In genomic region chr6:2918936-2919335, GRCh38 we compare ENCODE assay signal across 1 cellular context.
TF ChIP-seq lines count a peak whose summit lies in the region.

No MANE protein-coding gene starts in this region.

TF ChIP-seq in H1, 55 proteins besides CTCF, POLR2A, EP300 and RAD21:
- TF ChIP-seq TAF7 (optimal IDR thresholded peaks at IDR 0.05; ENCODE audit: borderline replicate concordance, low read depth, low read length): no peak
- TF ChIP-seq GTF2F1 (IDR thresholded peaks at IDR 0.05; ENCODE audit: borderline replicate concordance, low read depth, low read length): no peak
- TF ChIP-seq PHF8 (conservative IDR thresholded peaks at IDR 0.05; ENCODE audit: low read depth, low read length): no peak
- TF ChIP-seq KDM4A (IDR thresholded peaks at IDR 0.05; ENCODE audit: low read depth, low read length, severe bottlenecking): no peak
- TF ChIP-seq CEBPB (IDR thresholded peaks at IDR 0.05; ENCODE audit: low read depth, low read length): no peak
- no peak for TF ChIP-seq CBX5 (IDR thresholded peaks at IDR 0.05; ENCODE audit: low read depth, low read length)
- no peak for TF ChIP-seq SUZ12 (IDR thresholded peaks at IDR 0.05; ENCODE audit: low read length)
TF ChIP-seq in H1: peak in this region for 0.
